1 cellular context compared by ENCODE assay signal in genomic region chr17:2400877-2401425, GRCh38.
A peak's percentile ranks its signal among the peaks of the same experiment; 100 is the strongest.
TF ChIP-seq lines count a peak whose summit lies in the region.

MNT (minus strand) TSS chr17:2401060; CDS start chr17:2400712, 348 bp downstream.

TF ChIP-seq in GM12878, 131 proteins besides CTCF, POLR2A, EP300 and RAD21 (continued from another document and continues in another):
- TF ChIP-seq, protein P1, sequence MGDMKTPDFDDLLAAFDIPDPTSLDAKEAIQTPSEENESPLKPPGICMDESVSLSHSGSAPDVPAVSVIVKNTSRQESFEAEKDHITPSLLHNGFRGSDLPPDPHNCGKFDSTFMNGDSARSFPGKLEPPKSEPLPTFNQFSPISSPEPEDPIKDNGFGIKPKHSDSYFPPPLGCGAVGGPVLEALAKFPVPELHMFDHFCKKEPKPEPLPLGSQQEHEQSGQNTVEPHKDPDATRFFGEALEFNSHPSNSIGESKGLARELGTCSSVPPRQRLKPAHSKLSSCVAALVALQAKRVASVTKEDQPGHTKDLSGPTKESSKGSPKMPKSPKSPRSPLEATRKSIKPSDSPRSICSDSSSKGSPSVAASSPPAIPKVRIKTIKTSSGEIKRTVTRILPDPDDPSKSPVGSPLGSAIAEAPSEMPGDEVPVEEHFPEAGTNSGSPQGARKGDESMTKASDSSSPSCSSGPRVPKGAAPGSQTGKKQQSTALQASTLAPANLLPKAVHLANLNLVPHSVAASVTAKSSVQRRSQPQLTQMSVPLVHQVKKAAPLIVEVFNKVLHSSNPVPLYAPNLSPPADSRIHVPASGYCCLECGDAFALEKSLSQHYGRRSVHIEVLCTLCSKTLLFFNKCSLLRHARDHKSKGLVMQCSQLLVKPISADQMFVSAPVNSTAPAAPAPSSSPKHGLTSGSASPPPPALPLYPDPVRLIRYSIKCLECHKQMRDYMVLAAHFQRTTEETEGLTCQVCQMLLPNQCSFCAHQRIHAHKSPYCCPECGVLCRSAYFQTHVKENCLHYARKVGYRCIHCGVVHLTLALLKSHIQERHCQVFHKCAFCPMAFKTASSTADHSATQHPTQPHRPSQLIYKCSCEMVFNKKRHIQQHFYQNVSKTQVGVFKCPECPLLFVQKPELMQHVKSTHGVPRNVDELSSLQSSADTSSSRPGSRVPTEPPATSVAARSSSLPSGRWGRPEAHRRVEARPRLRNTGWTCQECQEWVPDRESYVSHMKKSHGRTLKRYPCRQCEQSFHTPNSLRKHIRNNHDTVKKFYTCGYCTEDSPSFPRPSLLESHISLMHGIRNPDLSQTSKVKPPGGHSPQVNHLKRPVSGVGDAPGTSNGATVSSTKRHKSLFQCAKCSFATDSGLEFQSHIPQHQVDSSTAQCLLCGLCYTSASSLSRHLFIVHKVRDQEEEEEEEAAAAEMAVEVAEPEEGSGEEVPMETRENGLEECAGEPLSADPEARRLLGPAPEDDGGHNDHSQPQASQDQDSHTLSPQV (IDR thresholded peaks at IDR 0.05) = peak; percentile 37; the same call in 1 of the 2 replicates
- no peak for TF ChIP-seq RELA (IDR thresholded peaks at IDR 0.05; ENCODE audit: borderline replicate concordance, partially characterized antibody)
- TF ChIP-seq, protein P2, sequence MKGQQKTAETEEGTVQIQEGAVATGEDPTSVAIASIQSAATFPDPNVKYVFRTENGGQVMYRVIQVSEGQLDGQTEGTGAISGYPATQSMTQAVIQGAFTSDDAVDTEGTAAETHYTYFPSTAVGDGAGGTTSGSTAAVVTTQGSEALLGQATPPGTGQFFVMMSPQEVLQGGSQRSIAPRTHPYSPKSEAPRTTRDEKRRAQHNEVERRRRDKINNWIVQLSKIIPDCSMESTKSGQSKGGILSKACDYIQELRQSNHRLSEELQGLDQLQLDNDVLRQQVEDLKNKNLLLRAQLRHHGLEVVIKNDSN (IDR thresholded peaks at IDR 0.05; ENCODE audit: borderline replicate concordance, extremely low read length, insufficient read depth, low read depth, low read length) = peak; percentile 82
- TF ChIP-seq, protein P3, sequence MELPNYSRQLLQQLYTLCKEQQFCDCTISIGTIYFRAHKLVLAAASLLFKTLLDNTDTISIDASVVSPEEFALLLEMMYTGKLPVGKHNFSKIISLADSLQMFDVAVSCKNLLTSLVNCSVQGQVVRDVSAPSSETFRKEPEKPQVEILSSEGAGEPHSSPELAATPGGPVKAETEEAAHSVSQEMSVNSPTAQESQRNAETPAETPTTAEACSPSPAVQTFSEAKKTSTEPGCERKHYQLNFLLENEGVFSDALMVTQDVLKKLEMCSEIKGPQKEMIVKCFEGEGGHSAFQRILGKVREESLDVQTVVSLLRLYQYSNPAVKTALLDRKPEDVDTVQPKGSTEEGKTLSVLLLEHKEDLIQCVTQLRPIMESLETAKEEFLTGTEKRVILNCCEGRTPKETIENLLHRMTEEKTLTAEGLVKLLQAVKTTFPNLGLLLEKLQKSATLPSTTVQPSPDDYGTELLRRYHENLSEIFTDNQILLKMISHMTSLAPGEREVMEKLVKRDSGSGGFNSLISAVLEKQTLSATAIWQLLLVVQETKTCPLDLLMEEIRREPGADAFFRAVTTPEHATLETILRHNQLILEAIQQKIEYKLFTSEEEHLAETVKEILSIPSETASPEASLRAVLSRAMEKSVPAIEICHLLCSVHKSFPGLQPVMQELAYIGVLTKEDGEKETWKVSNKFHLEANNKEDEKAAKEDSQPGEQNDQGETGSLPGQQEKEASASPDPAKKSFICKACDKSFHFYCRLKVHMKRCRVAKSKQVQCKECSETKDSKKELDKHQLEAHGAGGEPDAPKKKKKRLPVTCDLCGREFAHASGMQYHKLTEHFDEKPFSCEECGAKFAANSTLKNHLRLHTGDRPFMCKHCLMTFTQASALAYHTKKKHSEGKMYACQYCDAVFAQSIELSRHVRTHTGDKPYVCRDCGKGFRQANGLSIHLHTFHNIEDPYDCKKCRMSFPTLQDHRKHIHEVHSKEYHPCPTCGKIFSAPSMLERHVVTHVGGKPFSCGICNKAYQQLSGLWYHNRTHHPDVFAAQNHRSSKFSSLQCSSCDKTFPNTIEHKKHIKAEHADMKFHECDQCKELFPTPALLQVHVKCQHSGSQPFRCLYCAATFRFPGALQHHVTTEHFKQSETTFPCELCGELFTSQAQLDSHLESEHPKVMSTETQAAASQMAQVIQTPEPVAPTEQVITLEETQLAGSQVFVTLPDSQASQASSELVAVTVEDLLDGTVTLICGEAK (IDR thresholded peaks at IDR 0.05; ENCODE audit: borderline replicate concordance) = no peak
- TF ChIP-seq SREBF1 (IDR thresholded peaks at IDR 0.05; ENCODE audit: low read length) = no peak
- no peak for TF ChIP-seq NFXL1 (IDR thresholded peaks at IDR 0.05; ENCODE audit: borderline replicate concordance)
- no peak; the same call in 1 of the 2 replicates for TF ChIP-seq ZBED1 (IDR thresholded peaks at IDR 0.05; ENCODE audit: borderline replicate concordance)
- peak; percentile 48; the same call in 1 of the 2 replicates for TF ChIP-seq ZNF687 (IDR thresholded peaks at IDR 0.05)
- no peak for TF ChIP-seq SUPT20H (IDR thresholded peaks at IDR 0.05; ENCODE audit: borderline replicate concordance, control insufficient read depth, low read depth, low read length)
- TF ChIP-seq, protein P4, sequence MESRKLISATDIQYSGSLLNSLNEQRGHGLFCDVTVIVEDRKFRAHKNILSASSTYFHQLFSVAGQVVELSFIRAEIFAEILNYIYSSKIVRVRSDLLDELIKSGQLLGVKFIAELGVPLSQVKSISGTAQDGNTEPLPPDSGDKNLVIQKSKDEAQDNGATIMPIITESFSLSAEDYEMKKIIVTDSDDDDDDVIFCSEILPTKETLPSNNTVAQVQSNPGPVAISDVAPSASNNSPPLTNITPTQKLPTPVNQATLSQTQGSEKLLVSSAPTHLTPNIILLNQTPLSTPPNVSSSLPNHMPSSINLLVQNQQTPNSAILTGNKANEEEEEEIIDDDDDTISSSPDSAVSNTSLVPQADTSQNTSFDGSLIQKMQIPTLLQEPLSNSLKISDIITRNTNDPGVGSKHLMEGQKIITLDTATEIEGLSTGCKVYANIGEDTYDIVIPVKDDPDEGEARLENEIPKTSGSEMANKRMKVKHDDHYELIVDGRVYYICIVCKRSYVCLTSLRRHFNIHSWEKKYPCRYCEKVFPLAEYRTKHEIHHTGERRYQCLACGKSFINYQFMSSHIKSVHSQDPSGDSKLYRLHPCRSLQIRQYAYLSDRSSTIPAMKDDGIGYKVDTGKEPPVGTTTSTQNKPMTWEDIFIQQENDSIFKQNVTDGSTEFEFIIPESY (IDR thresholded peaks at IDR 0.05) = no peak
- peak; percentile 72 for TF ChIP-seq ZNF24 (IDR thresholded peaks at IDR 0.05)
- TF ChIP-seq SIN3A (IDR thresholded peaks at IDR 0.05; ENCODE audit: low read depth, low read length) = peak; percentile 89
- TF ChIP-seq GATAD2B (conservative IDR thresholded peaks at IDR 0.05; ENCODE audit: low read depth) = no peak; the same call in none of the 2 replicates
- no peak; the same call in 1 of the 2 replicates for TF ChIP-seq JUND (IDR thresholded peaks at IDR 0.05; ENCODE audit: low read depth, low read length)
- TF ChIP-seq TAF1 (IDR thresholded peaks at IDR 0.05; ENCODE audit: borderline replicate concordance, low read depth, low read length) = peak; percentile 88
- TF ChIP-seq HCFC1 (IDR thresholded peaks at IDR 0.05; ENCODE audit: low read length) = peak; percentile 52
- TF ChIP-seq NRF1 (conservative IDR thresholded peaks at IDR 0.05; ENCODE audit: low read depth, low read length) = no peak
- no peak for TF ChIP-seq NBN (IDR thresholded peaks at IDR 0.05)
- TF ChIP-seq RBBP5 (conservative IDR thresholded peaks at IDR 0.05) = no peak
- TF ChIP-seq ZNF622 (IDR thresholded peaks at IDR 0.05) = no peak
- TF ChIP-seq MEF2A (IDR thresholded peaks at IDR 0.05; ENCODE audit: insufficient read depth, low read depth, low read length) = no peak
- no peak; the same call in 2 of the 3 replicates for TF ChIP-seq POU2F2 (IDR thresholded peaks at IDR 0.05; ENCODE audit: borderline replicate concordance, low read depth, low read length)
- no peak for TF ChIP-seq MEF2B (IDR thresholded peaks at IDR 0.05; ENCODE audit: partially characterized antibody, poor library complexity, severe bottlenecking)
- no peak for TF ChIP-seq PAX5 (IDR thresholded peaks at IDR 0.05; ENCODE audit: borderline replicate concordance, low read depth, low read length)
- TF ChIP-seq, protein P5, sequence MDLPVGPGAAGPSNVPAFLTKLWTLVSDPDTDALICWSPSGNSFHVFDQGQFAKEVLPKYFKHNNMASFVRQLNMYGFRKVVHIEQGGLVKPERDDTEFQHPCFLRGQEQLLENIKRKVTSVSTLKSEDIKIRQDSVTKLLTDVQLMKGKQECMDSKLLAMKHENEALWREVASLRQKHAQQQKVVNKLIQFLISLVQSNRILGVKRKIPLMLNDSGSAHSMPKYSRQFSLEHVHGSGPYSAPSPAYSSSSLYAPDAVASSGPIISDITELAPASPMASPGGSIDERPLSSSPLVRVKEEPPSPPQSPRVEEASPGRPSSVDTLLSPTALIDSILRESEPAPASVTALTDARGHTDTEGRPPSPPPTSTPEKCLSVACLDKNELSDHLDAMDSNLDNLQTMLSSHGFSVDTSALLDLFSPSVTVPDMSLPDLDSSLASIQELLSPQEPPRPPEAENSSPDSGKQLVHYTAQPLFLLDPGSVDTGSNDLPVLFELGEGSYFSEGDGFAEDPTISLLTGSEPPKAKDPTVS (IDR thresholded peaks at IDR 0.05; ENCODE audit: low read depth, low read length) = no peak
- TF ChIP-seq, protein P6, sequence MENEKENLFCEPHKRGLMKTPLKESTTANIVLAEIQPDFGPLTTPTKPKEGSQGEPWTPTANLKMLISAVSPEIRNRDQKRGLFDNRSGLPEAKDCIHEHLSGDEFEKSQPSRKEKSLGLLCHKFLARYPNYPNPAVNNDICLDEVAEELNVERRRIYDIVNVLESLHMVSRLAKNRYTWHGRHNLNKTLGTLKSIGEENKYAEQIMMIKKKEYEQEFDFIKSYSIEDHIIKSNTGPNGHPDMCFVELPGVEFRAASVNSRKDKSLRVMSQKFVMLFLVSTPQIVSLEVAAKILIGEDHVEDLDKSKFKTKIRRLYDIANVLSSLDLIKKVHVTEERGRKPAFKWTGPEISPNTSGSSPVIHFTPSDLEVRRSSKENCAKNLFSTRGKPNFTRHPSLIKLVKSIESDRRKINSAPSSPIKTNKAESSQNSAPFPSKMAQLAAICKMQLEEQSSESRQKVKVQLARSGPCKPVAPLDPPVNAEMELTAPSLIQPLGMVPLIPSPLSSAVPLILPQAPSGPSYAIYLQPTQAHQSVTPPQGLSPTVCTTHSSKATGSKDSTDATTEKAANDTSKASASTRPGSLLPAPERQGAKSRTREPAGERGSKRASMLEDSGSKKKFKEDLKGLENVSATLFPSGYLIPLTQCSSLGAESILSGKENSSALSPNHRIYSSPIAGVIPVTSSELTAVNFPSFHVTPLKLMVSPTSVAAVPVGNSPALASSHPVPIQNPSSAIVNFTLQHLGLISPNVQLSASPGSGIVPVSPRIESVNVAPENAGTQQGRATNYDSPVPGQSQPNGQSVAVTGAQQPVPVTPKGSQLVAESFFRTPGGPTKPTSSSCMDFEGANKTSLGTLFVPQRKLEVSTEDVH (IDR thresholded peaks at IDR 0.05; ENCODE audit: low read depth, partially characterized antibody) = no peak
- TF ChIP-seq, protein P7, sequence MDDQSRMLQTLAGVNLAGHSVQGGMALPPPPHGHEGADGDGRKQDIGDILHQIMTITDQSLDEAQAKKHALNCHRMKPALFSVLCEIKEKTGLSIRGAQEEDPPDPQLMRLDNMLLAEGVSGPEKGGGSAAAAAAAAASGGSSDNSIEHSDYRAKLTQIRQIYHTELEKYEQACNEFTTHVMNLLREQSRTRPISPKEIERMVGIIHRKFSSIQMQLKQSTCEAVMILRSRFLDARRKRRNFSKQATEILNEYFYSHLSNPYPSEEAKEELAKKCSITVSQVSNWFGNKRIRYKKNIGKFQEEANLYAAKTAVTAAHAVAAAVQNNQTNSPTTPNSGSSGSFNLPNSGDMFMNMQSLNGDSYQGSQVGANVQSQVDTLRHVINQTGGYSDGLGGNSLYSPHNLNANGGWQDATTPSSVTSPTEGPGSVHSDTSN (IDR thresholded peaks at IDR 0.05; ENCODE audit: insufficient replicate concordance, low read depth, low read length) = no peak
- TF ChIP-seq MLLT1 (IDR thresholded peaks at IDR 0.05) = peak; percentile 65; the same call in 1 of the 2 replicates
- TF ChIP-seq ZNF274 (IDR thresholded peaks at IDR 0.05; ENCODE audit: insufficient read depth, insufficient read length) = no peak
- peak in 1 of 2 experiments; percentile 83; a peak in 2 of 4 replicates for TF ChIP-seq BHLHE40 (IDR thresholded peaks at IDR 0.05; ENCODE audit: borderline replicate concordance in 1 of 2, low read depth in 2 of 2, low read length in 1 of 2)
- TF ChIP-seq IKZF2 (IDR thresholded peaks at IDR 0.05) = no peak; a peak in 1 of 4 replicates
- TF ChIP-seq NR2C1 (IDR thresholded peaks at IDR 0.05) = peak; percentile 54; the same call in 1 of the 2 replicates
